Comparison of ENCODE assay signal across 1 cellular context in genomic region chrX:53261573-53261972, GRCh38.
TF ChIP-seq lines count a peak whose summit lies in the region.

No MANE protein-coding gene starts in this region.

TF ChIP-seq in K562, 482 proteins besides CTCF, POLR2A, EP300 and RAD21:
- TF ChIP-seq NFYB (IDR thresholded peaks at IDR 0.05; ENCODE audit: extremely low read depth, insufficient read length) (no peak), SPI1 (IDR thresholded peaks at IDR 0.05; ENCODE audit: borderline replicate concordance, low read depth, low read length) (peak; percentile 53; the same call in 1 of the 2 replicates), ADNP (tag; IDR thresholded peaks at IDR 0.05) (no peak), ATF4 (CRISPR knock-in tag; IDR thresholded peaks at IDR 0.05) (no peak), PHB2 (IDR thresholded peaks at IDR 0.05; ENCODE audit: low read depth) (no peak), EWSR1 (IDR thresholded peaks at IDR 0.05; ENCODE audit: borderline replicate concordance, low read depth, partially characterized antibody) (no peak), JUNB (CRISPR knock-in tag; conservative IDR thresholded peaks at IDR 0.05) (no peak), CEBPZ (IDR thresholded peaks at IDR 0.05; ENCODE audit: borderline replicate concordance, low read depth, low read length) (no peak), SMARCA5 (IDR thresholded peaks at IDR 0.05) (0 out of 2 replicates have a peak, but pooled peaks have one; percentile 32), DLX4 (CRISPR knock-in tag; IDR thresholded peaks at IDR 0.05) (no peak), ZNF24 (IDR thresholded peaks at IDR 0.05) (no peak), HDAC1 (IDR thresholded peaks at IDR 0.05) (0 out of 4 replicates have a peak, but pooled peaks of 1 of the 2 experiments have one; percentile 10), CHCHD3 (CRISPR knock-in tag; IDR thresholded peaks at IDR 0.05) (no peak), IRF1 (CRISPR knock-in tag; IDR thresholded peaks at IDR 0.05; ENCODE audit: borderline replicate concordance) (no peak), ZNF232 (CRISPR knock-in tag; IDR thresholded peaks at IDR 0.05) (no peak), MLX (CRISPR knock-in tag; conservative IDR thresholded peaks at IDR 0.05) (no peak), UBTF (IDR thresholded peaks at IDR 0.05; ENCODE audit: borderline replicate concordance in 1 of 2, low read depth in 2 of 2, low read length in 2 of 2) (no peak)
